ENCODE assay signal across 1 cellular context in genomic region chr2:64000630-64001381, GRCh38.
TF ChIP-seq lines count a peak whose summit lies in the region.

No MANE protein-coding gene starts in this region.

TF ChIP-seq in GM23338, 12 proteins besides CTCF, POLR2A, EP300 and RAD21:
- TF ChIP-seq, protein P1, sequence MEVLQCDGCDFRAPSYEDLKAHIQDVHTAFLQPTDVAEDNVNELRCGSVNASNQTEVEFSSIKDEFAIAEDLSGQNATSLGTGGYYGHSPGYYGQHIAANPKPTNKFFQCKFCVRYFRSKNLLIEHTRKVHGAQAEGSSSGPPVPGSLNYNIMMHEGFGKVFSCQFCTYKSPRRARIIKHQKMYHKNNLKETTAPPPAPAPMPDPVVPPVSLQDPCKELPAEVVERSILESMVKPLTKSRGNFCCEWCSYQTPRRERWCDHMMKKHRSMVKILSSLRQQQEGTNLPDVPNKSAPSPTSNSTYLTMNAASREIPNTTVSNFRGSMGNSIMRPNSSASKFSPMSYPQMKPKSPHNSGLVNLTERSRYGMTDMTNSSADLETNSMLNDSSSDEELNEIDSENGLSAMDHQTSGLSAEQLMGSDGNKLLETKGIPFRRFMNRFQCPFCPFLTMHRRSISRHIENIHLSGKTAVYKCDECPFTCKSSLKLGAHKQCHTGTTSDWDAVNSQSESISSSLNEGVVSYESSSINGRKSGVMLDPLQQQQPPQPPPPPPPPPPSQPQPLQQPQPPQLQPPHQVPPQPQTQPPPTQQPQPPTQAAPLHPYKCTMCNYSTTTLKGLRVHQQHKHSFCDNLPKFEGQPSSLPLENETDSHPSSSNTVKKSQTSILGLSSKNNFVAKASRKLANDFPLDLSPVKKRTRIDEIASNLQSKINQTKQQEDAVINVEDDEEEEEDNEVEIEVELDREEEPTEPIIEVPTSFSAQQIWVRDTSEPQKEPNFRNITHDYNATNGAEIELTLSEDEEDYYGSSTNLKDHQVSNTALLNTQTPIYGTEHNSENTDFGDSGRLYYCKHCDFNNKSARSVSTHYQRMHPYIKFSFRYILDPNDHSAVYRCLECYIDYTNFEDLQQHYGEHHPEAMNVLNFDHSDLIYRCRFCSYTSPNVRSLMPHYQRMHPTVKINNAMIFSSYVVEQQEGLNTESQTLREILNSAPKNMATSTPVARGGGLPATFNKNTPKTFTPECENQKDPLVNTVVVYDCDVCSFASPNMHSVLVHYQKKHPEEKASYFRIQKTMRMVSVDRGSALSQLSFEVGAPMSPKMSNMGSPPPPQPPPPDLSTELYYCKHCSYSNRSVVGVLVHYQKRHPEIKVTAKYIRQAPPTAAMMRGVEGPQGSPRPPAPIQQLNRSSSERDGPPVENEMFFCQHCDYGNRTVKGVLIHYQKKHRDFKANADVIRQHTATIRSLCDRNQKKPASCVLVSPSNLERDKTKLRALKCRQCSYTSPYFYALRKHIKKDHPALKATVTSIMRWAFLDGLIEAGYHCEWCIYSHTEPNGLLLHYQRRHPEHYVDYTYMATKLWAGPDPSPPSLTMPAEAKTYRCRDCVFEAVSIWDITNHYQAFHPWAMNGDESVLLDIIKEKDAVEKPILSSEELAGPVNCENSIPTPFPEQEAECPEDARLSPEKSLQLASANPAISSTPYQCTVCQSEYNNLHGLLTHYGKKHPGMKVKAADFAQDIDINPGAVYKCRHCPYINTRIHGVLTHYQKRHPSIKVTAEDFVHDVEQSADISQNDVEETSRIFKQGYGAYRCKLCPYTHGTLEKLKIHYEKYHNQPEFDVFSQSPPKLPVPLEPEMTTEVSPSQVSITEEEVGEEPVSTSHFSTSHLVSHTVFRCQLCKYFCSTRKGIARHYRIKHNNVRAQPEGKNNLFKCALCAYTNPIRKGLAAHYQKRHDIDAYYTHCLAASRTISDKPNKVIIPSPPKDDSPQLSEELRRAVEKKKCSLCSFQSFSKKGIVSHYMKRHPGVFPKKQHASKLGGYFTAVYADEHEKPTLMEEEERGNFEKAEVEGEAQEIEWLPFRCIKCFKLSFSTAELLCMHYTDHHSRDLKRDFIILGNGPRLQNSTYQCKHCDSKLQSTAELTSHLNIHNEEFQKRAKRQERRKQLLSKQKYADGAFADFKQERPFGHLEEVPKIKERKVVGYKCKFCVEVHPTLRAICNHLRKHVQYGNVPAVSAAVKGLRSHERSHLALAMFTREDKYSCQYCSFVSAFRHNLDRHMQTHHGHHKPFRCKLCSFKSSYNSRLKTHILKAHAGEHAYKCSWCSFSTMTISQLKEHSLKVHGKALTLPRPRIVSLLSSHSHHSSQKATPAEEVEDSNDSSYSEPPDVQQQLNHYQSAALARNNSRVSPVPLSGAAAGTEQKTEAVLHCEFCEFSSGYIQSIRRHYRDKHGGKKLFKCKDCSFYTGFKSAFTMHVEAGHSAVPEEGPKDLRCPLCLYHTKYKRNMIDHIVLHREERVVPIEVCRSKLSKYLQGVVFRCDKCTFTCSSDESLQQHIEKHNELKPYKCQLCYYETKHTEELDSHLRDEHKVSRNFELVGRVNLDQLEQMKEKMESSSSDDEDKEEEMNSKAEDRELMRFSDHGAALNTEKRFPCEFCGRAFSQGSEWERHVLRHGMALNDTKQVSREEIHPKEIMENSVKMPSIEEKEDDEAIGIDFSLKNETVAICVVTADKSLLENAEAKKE (CRISPR knock-in tag; IDR thresholded peaks at IDR 0.05), result no peak
- TF ChIP-seq STAT1 (IDR thresholded peaks at IDR 0.05; ENCODE audit: unreplicated experiment) (no peak), NANOG (IDR thresholded peaks at IDR 0.05; ENCODE audit: borderline replicate concordance) (no peak), JUNB (IDR thresholded peaks at IDR 0.05; ENCODE audit: unreplicated experiment) (no peak), EZH2 (IDR thresholded peaks at IDR 0.05; ENCODE audit: low read depth, unreplicated experiment) (no peak), EZH2phosphoT487 (IDR thresholded peaks at IDR 0.05; ENCODE audit: unreplicated experiment) (no peak)
